8 cellular contexts compared by ENCODE assay signal in the genomic region with DNA sequence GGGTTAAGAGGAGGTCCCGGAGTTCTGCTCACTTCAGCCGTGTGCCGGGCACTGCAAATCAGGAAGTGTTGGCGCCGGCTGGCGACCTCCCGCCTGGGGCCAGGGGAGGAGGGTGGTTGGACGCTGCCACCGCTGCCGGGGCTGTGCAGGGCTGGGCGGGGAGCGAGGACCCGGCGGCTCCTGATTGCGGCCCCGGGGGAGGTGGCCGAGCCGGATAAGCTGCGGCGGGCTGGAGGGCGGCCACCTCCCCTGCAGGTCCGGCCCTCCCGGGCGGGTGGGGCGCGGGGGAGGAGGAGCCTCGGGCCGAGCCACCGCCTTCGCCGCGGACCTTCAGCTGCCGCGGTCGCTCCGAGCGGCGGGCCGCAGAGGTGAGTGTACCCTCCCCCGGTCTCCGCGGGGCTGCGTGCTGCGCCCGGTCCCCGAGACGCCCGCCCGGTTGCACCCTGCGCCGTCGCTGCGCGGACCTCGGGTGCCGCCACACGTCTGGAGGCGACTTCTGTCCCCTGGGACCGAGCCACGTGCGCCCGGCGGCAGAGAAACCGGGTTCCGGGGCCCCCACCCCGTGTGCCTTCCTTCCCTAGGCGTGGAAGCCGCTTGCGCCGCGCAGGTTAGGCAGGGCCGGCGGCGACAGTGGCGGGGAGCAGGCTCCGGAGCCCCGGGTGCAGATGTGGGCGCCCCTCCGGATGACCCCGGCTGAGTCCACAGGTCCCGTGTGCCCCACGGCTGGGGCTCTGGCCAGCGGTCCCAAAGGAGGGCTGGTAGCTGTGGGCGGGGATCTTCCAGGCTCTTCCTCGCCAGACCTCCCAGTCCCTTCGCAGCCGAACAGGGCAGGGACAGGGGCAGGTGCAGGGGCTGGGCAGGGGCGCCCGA. TPM values are rescaled to one million over a fixed set of nuclear protein-coding genes. Genes with fewer than 3 reads are reported as not detected.
A peak's percentile ranks its signal among the peaks of the same experiment; 100 is the strongest.
DNase-seq lines count a peak whose midpoint lies in the region; ATAC-seq and TF ChIP-seq lines count a peak whose summit lies in the region.

A gene with protein sequence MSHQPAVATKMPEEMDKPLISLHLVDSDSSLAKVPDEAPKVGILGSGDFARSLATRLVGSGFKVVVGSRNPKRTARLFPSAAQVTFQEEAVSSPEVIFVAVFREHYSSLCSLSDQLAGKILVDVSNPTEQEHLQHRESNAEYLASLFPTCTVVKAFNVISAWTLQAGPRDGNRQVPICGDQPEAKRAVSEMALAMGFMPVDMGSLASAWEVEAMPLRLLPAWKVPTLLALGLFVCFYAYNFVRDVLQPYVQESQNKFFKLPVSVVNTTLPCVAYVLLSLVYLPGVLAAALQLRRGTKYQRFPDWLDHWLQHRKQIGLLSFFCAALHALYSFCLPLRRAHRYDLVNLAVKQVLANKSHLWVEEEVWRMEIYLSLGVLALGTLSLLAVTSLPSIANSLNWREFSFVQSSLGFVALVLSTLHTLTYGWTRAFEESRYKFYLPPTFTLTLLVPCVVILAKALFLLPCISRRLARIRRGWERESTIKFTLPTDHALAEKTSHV (plus strand): TSS at position 314 of the 870 bp plus-strand sequence. CDS start 7,179 bp downstream, outside the sequence.

- no peak for TF ChIP-seq POLR2A in suprapubic skin (IDR thresholded peaks at IDR 0.05)

- DNase-seq in NCI-H2081 (lab: John Stamatoyannopoulos, UW) = peak; percentile 71 to 85
- no peak for DNase-seq in NCI-H2081 treated with DMSO at 0.1 percent for 48 hours (lab: John Stamatoyannopoulos, UW)
- peak; percentile 43 to 61 for DNase-seq in HL-60 (ENCODE audit: low read depth in 1 of 2, low spot score in 1 of 2)
- peak; percentile 84 for DNase-seq in RPMI7951 (ENCODE audit: low read depth)
- no peak for DNase-seq in effector memory CD4-positive, alpha-beta T cell
- DNase-seq in lower lobe of right lung = peak; percentile 82
- DNase-seq in suprapubic skin (ENCODE audit: low spot score in 2 of 2) = peak; percentile 80 to 85

- WGBS in suprapubic skin = no CpG with 5 or more reads among the region's 89 CpGs

- H3K4me3 ChIP-seq in HL-60 (replicated peaks; ENCODE audit: insufficient read depth, low read length) (peak within 1 kb of the TSS; percentile 62), lower lobe of right lung (peak within 1 kb of the TSS; percentile 69), suprapubic skin (peak within 1 kb of the TSS; percentile 88)
- peak within 1 kb of the TSS; percentile 29 for H3K4me3 ChIP-seq in effector memory CD4-positive, alpha-beta T cell (ENCODE audit: insufficient read depth, low read depth, low read length, poor library complexity, severe bottlenecking)

- ATAC-seq in GM21515 (IDR thresholded peaks at IDR 0.05; ENCODE audit: unreplicated experiment) (peak; percentile 82), lower lobe of right lung (peak; percentile 91 to 96)

- TF ChIP-seq CTCF in HL-60 (IDR thresholded peaks at IDR 0.05; ENCODE audit: insufficient read depth, low read length) (no peak), lower lobe of right lung (IDR thresholded peaks at IDR 0.05) (no peak), suprapubic skin (IDR thresholded peaks at IDR 0.05) (no peak)

- intact Hi-C loops in lower lobe of right lung (cut with DNase I) = no loop called here

- H3K27ac ChIP-seq in HL-60 (replicated peaks) (peak within 1 kb of the TSS; percentile 35), lower lobe of right lung (peak within 1 kb of the TSS; percentile 24), suprapubic skin (no peak within 1 kb of the TSS)
- no peak within 1 kb of the TSS for H3K27ac ChIP-seq in effector memory CD4-positive, alpha-beta T cell (ENCODE audit: insufficient read depth, low read length, poor library complexity, severe bottlenecking)

- TF ChIP-seq EP300 in suprapubic skin (IDR thresholded peaks at IDR 0.05) = no peak

- no peaks in the 10 kb centered on the region for H3K36me3 ChIP-seq in effector memory CD4-positive, alpha-beta T cell (ENCODE audit: control insufficient read depth, insufficient read depth, low read length)
- H3K36me3 ChIP-seq in lower lobe of right lung (no peaks in the 10 kb centered on the region), suprapubic skin (no peaks in the 10 kb centered on the region)

- H3K9me3 ChIP-seq in effector memory CD4-positive, alpha-beta T cell (ENCODE audit: control insufficient read depth, low read length) = no peaks in the 10 kb centered on the region
- no peaks in the 10 kb centered on the region for H3K9me3 ChIP-seq in lower lobe of right lung
- H3K9me3 ChIP-seq in suprapubic skin = no peaks in the 10 kb centered on the region

- peaks cover 4% of the 10 kb centered on the region for H3K4me1 ChIP-seq in effector memory CD4-positive, alpha-beta T cell (ENCODE audit: control insufficient read depth, insufficient read depth, low read length, poor library complexity, severe bottlenecking)
- H3K4me1 ChIP-seq in lower lobe of right lung (peaks cover 29% of the 10 kb centered on the region), suprapubic skin (peaks cover 21% of the 10 kb centered on the region)

- no peaks in the 10 kb centered on the region for H3K27me3 ChIP-seq in HL-60 (ENCODE audit: insufficient read depth, poor library complexity, severe bottlenecking)
- peaks cover 17% of the 10 kb centered on the region for H3K27me3 ChIP-seq in effector memory CD4-positive, alpha-beta T cell (replicated peaks; ENCODE audit: control insufficient read depth, insufficient read depth, low read length, poor library complexity, severe bottlenecking)
- H3K27me3 ChIP-seq in lower lobe of right lung (ENCODE audit: low read depth) = peaks cover 11% of the 10 kb centered on the region
- no peaks in the 10 kb centered on the region for H3K27me3 ChIP-seq in suprapubic skin

RNA-seq across cellular contexts. Expression of the gene that starts here (rescaled TPM):
- total RNA-seq in RPMI7951 (2014; rRNA removed; shearing (Covaris generic)) = 27.3 and 32.2 TPM in 2 replicates
- total RNA-seq in lower lobe of right lung (18.3 TPM), suprapubic skin (10 to 100 TPM; 18.3 to 21.7 (median 20.6) TPM)

Comparison
In these comparisons a context has a peak if more than half of its experiments do, and no peak if none do; other contexts are left out.
1. DNase-seq: peak in NCI-H2081 (2 of 2), HL-60 (2 of 2), RPMI7951 (single experiment), lower lobe of right lung (single experiment) and suprapubic skin (2 of 2); none in NCI-H2081 treated with DMSO at 0.1 percent for 48 hours (single experiment) and effector memory CD4-positive, alpha-beta T cell (0 of 3).
2. H3K27ac ChIP-seq: peak in HL-60 (single experiment) and lower lobe of right lung (single experiment); none in effector memory CD4-positive, alpha-beta T cell (single experiment) and suprapubic skin (single experiment).
3. H3K4me3 ChIP-seq: peak in every context shown above with its lines; median percentile 88 in suprapubic skin; 69 in lower lobe of right lung; 62 in HL-60; 29 in effector memory CD4-positive, alpha-beta T cell.